20 cellular contexts compared by ENCODE assay signal in genomic region chr1:70587803-70588465, GRCh38.
"Had no signal": no experiment of that assay in that cellular context is flagged by ENCODE, and none has a peak within 500 bp of the region (broad histone marks: within the 10 kb centered on the region; RNA-seq: fewer than 3 reads in every experiment).

No MANE protein-coding gene starts in this region.

- H3K9me3 ChIP-seq: ascending aorta, colonic mucosa, pancreas, right lobe of liver had no signal

- H3K36me3 ChIP-seq: ascending aorta, colonic mucosa, pancreas, right lobe of liver, tibial nerve had no signal

- H3K4me3 ChIP-seq: ascending aorta, colonic mucosa, pancreas, right lobe of liver, tibial nerve had no signal

- FAIRE-seq: frontal cortex, pancreas, small intestine, urothelium cell line had no signal

- H3K4me1 ChIP-seq: ascending aorta, colonic mucosa, pancreas, right lobe of liver, tibial nerve had no signal

- H3K27ac ChIP-seq: ascending aorta, colonic mucosa, pancreas, right lobe of liver, tibial nerve had no signal

- DNase-seq: activated CD4-positive, alpha-beta T cell treated with anti-CD3 and anti-CD28 coated beads for 1 hour; activated effector memory CD4-positive, alpha-beta T cell treated with anti-CD3 and anti-CD28 coated beads, Interleukin-2, amount 50 U/mL, for 16 hours; activated naive CD4-positive, alpha-beta T cell treated with anti-CD3 and anti-CD28 coated beads, Interleukin-2, amount 50 U/mL, for 16 hours; activated T-cell treated with anti-CD3 and anti-CD28 coated beads, Interleukin-2, amount 50 U/mL, for 72 hours; colonic mucosa; endodermal cell; erythroblast; immature natural killer cell; kidney glomerular epithelial cell; mesenchymal stem cell; natural killer cell; pancreas; right lobe of liver; small intestine; stimulated activated CD4-positive, alpha-beta T cell treated with anti-CD3 and anti-CD28 coated beads, Interleukin-15, amount 100 ng/mL, for 24 hours; stimulated activated CD4-positive, alpha-beta T cell treated with anti-CD3 and anti-CD28 coated beads, Interleukin-2, amount 100 ng/mL, for 48 hours had no signal

- H3K27me3 ChIP-seq: ascending aorta, colonic mucosa, pancreas, right lobe of liver, tibial nerve had no signal
